In the genomic region with DNA sequence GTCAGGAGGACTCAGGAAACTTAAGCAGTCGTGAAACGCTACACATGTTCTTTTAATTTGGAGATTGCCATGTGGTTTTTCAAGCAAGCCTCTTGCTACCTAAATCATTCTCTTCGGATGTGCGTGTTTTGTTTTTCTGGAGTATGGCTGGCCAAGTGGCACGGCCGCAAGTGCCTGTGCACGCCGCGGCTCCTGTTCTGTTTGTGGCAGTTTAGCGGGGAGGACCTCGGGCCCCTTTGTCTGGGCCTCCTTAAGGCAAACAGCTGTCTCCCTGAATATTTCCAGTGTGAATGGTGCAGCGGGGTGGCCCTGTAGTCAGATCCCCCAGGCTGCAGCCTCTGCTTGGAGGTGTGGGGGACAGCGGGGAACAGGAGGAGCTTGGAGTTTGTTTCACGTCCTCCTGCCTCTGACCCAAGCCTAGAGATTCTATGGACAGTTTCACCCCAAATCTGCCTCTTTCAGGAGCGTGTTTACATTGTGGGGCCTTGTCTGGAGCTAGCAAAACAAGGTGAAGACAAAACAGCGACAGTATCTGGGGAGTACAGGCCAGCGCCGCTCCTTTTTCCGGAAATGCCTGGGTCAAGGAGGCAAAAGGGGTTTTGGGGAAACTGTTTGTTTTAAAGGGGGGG, we compare ENCODE assay signal across 8 cellular contexts. TPM values are rescaled to one million over a fixed set of nuclear protein-coding genes. Genes with fewer than 3 reads are reported as not detected.
DNase-seq lines count a peak whose midpoint lies in the region; TF ChIP-seq lines count a peak whose summit lies in the region.

No MANE protein-coding gene starts in this region.

- no peak overlapping the region for H2BK120ac ChIP-seq in neuronal stem cell (ENCODE audit: low read depth, low read length)

- peak overlapping the region; percentile 47 for H3K14ac ChIP-seq in neuronal stem cell (ENCODE audit: low read length)

- H3K9me3 ChIP-seq in neuronal stem cell (replicated peaks in 1 of 2; ENCODE audit: control insufficient read depth in 2 of 2, insufficient read depth in 1 of 2, low read depth in 1 of 2, low read length in 2 of 2), result no peaks in the 10 kb centered on the region

- H3K4me2 ChIP-seq in neuronal stem cell (ENCODE audit: insufficient read depth, low read length, poor library complexity, severe bottlenecking), result peak overlapping the region; percentile 89

- peaks cover 0 to 5% (median 0%) of the 10 kb centered on the region in 3 experiments for H3K27me3 ChIP-seq in neuronal stem cell (ENCODE audit: control insufficient read depth in 3 of 3, insufficient read depth in 3 of 3, low read depth in 1 of 3, low read length in 3 of 3)

- no peak overlapping the region for H3K27ac ChIP-seq in neuronal stem cell (replicated peaks; ENCODE audit: low read length)

- H2AFZ ChIP-seq in neuronal stem cell (ENCODE audit: low read length), result peak overlapping the region; percentile 83

- H3K4me1 ChIP-seq in neuronal stem cell (ENCODE audit: control insufficient read depth in 2 of 2, insufficient read depth in 1 of 2, low read depth in 1 of 2, low read length in 2 of 2), result peaks cover 12 to 13% of the 10 kb centered on the region in 2 donors

- H3K79me1 ChIP-seq in neuronal stem cell (ENCODE audit: low read depth, low read length), result peaks cover 16% of the 10 kb centered on the region

- no peak overlapping the region for H2BK5ac ChIP-seq in neuronal stem cell (ENCODE audit: low read length)

- H3K4ac ChIP-seq in neuronal stem cell (ENCODE audit: low read length), result no peak overlapping the region

- no peak for TF ChIP-seq CTCF in epithelial cell of proximal tubule (conservative IDR thresholded peaks at IDR 0.05; ENCODE audit: low read depth, low read length)

- no CpG with 5 or more reads among the region's 19 CpGs for WGBS in neuronal stem cell (ENCODE audit: extremely low coverage in 2 of 2, insufficient read length in 2 of 2, insufficient replicate concordance in 1 of 2), 2 donors

- no peaks in the 10 kb centered on the region for H3K36me3 ChIP-seq in neuronal stem cell (replicated peaks in 1 of 2; ENCODE audit: control insufficient read depth in 2 of 2, insufficient read depth in 2 of 2, low read length in 2 of 2)

- in situ Hi-C loops in G401 (cut with HindIII; ENCODE audit: low sequenced_read_pairs), result no loop called here

- no peak overlapping the region for H2BK12ac ChIP-seq in neuronal stem cell (ENCODE audit: low read length)

- peak overlapping the region; percentile 95 for H3K18ac ChIP-seq in neuronal stem cell (ENCODE audit: low read length)

- DNase-seq in NCI-H82 (lab: John Stamatoyannopoulos, UW), result peak; percentile 57
- no peak for DNase-seq in NCI-H82 treated with DMSO at 0.1 percent for 48 hours (lab: John Stamatoyannopoulos, UW; ENCODE audit: unreplicated experiment)
- DNase-seq in RPMI8226, result peak; percentile 63
- no peak for DNase-seq in epithelial cell of proximal tubule (ENCODE audit: low read depth)
- no peak for DNase-seq in neuronal stem cell (ENCODE audit: low spot score)
- no peak for DNase-seq in NCI-H187 (lab: John Stamatoyannopoulos, UW)
- DNase-seq in DMS153 (lab: John Stamatoyannopoulos, UW), result no peak
- no peak for DNase-seq in G401 (ENCODE audit: low spot score)

- H3K4me3 ChIP-seq in epithelial cell of proximal tubule (ENCODE audit: low read depth, low read length), result peak overlapping the region; percentile 67
- peak overlapping the region; percentile 91 to 95 for H3K4me3 ChIP-seq in neuronal stem cell (ENCODE audit: low read length in 2 of 2)

- peak overlapping the region; percentile 75 for H2AK5ac ChIP-seq in neuronal stem cell (ENCODE audit: low read depth, low read length)

- H3K9ac ChIP-seq in neuronal stem cell (ENCODE audit: low read depth, low read length, poor library complexity), result peak overlapping the region; percentile 87

- H4K91ac ChIP-seq in neuronal stem cell (ENCODE audit: low read depth, low read length, poor library complexity), result no peak overlapping the region

- H2BK15ac ChIP-seq in neuronal stem cell (ENCODE audit: low read length), result no peak overlapping the region

- no peak overlapping the region for H4K8ac ChIP-seq in neuronal stem cell (ENCODE audit: low read depth, low read length)

- H3K23ac ChIP-seq in neuronal stem cell (ENCODE audit: low read depth, low read length, poor library complexity), result peak overlapping the region; percentile 65

RNA-seq across cellular contexts. Expression of gene LRP5, which starts 1.3 kb away (rescaled TPM):
- total RNA-seq in epithelial cell of proximal tubule, result 22.4 and 31.4 TPM in 2 replicates
- 32.3 TPM for polyA plus RNA-seq in neuronal stem cell (2013, experiment 1 of 2)
- 34.5 TPM for polyA plus RNA-seq in neuronal stem cell (2013, experiment 2 of 2)
- 25.5 and 27.8 TPM in 2 replicates for total RNA-seq in G401 (2014; rRNA removed; shearing (Covaris generic))

RNA-seq across cellular contexts. Expression of gene C11orf24, which starts 41.9 kb away (rescaled TPM):
- 46.4 and 77.3 TPM in 2 replicates for total RNA-seq in epithelial cell of proximal tubule
- polyA plus RNA-seq in neuronal stem cell (2013, experiment 1 of 2), result 36.4 TPM
- 35.7 TPM for polyA plus RNA-seq in neuronal stem cell (2013, experiment 2 of 2)
- 15.7 and 17.4 TPM in 2 replicates for total RNA-seq in G401 (2014; rRNA removed; shearing (Covaris generic))

Comparison
In these comparisons a context has a peak if more than half of its experiments do, and no peak if none do; other contexts are left out.
1. DNase-seq: peak in NCI-H82 (single experiment) and RPMI8226 (single experiment); none in NCI-H82 treated with DMSO at 0.1 percent for 48 hours (single experiment), epithelial cell of proximal tubule (single experiment), neuronal stem cell (single experiment), NCI-H187 (0 of 2), DMS153 (single experiment) and G401 (single experiment).